36 cellular contexts compared by ENCODE assay signal in the genomic region with DNA sequence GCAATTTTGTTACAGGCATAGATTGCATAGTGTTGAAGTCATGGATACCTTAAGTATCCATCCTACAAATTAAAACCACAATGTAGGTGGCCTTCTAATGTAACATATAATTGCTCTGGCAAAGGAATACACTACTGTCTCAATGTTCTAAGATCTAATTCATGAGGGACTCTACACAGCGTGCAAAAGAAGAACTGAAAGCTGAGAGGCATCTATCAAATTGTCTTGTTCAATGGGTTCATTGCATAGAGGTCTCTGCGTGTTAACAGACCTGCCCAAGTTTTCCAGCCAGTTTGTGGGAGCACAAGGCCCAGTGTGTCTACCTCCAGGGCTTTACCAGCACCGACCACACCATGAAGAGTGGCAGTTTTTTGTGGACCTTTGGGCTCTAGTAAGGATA.
"Had no signal": no experiment of that assay in that cellular context is flagged by ENCODE, and none has a peak within 500 bp of the region (broad histone marks: within the 10 kb centered on the region; RNA-seq: fewer than 3 reads in every experiment).

No MANE protein-coding gene starts in this region.

- H3K36me3 ChIP-seq: adrenal gland, brain microvascular endothelial cell, breast epithelium had no signal

- DNase-seq: activated B cell treated with CpG ODN at 0.5 μM for 24 hours; activated CD4-positive, alpha-beta memory T cell treated with anti-CD3 and anti-CD28 coated beads for 36 hours; activated CD4-positive, alpha-beta T cell treated with anti-CD3 and anti-CD28 coated beads for 4 hours; activated CD4-positive, alpha-beta T cell treated with anti-CD3 and anti-CD28 coated beads, Interleukin-2, amount 10 ng/mL, durations not matched to agents 24 days and 14 days; activated CD4-positive, alpha-beta T cell treated with anti-CD3 and anti-CD28 coated beads, Interleukin-2, amount 50 U/mL, for 1 hour; activated CD4-positive, alpha-beta T cell treated with anti-CD3 and anti-CD28 coated beads, Interleukin-2, amount 50 U/mL, for 4 hours; activated CD4-positive, CD25-positive, alpha-beta regulatory T cell treated with anti-CD3 and anti-CD28 coated beads, Interleukin-2, amount 50 U/mL, for 72 hours; activated CD8-positive, alpha-beta memory T cell treated with anti-CD3 and anti-CD28 coated beads, Interleukin-2, amount 50 U/mL, for 4 hours; activated CD8-positive, alpha-beta T cell treated with anti-CD3 and anti-CD28 coated beads for 36 hours; activated effector memory CD4-positive, alpha-beta T cell treated with anti-CD3 and anti-CD28 coated beads, Interleukin-2, amount 50 U/mL, for 16 hours; activated gamma-delta T cell treated with Interleukin-2 at 50 U/mL for 16 hours; activated naive CD4-positive, alpha-beta T cell; activated naive CD4-positive, alpha-beta T cell treated with anti-CD3 and anti-CD28 coated beads for 36 hours; activated naive CD4-positive, alpha-beta T cell treated with anti-CD3 and anti-CD28 coated beads, Interleukin-2, amount 50 U/mL, for 16 hours; activated naive CD8-positive, alpha-beta T cell treated with anti-CD3 and anti-CD28 coated beads for 36 hours; activated T-cell treated with anti-CD3 and anti-CD28 coated beads for 4 hours; activated T-cell treated with anti-CD3 and anti-CD28 coated beads, Interleukin-2, amount 50 U/mL, for 1 hour; activated T-cell treated with anti-CD3 and anti-CD28 coated beads, Interleukin-2, amount 50 U/mL, for 4 hours; activated T-cell treated with anti-CD3 and anti-CD28 coated beads, Interleukin-2, amount 50 U/mL, for 72 hours; adrenal gland; amniotic stem cell; aorta; body of pancreas; brain microvascular endothelial cell; central memory CD4-positive, alpha-beta T cell; T-helper 2 cell; T-helper 9 cell had no signal

- H3K4me1 ChIP-seq: adrenal gland, body of pancreas, breast epithelium had no signal

- FAIRE-seq: astrocyte, colon, TTC549 had no signal

- H3K27ac ChIP-seq: adrenal gland, body of pancreas, brain microvascular endothelial cell, breast epithelium, VCaP had no signal

- ATAC-seq: activated CD8-positive, alpha-beta T cell treated with anti-CD3 and anti-CD28 coated beads for 36 hours; activated naive CD4-positive, alpha-beta T cell treated with anti-CD3 and anti-CD28 coated beads, Interleukin-2, amount 50 U/mL, for 72 hours; activated T-cell treated with anti-CD3 and anti-CD28 coated beads, Interleukin-2, amount 50 U/mL, for 4 hours; activated T-cell treated with anti-CD3 and anti-CD28 coated beads, Interleukin-2, amount 50 U/mL, for 72 hours; activated T-helper 17 cell treated with anti-CD3 and anti-CD28 coated beads, Interleukin-2, amount 50 U/mL, for 72 hours; body of pancreas had no signal

- H3K4me3 Mint-ChIP-seq: activated B cell treated with CpG ODN at 0.5 μM for 24 hours; activated CD4-positive, alpha-beta memory T cell treated with anti-CD3 and anti-CD28 coated beads for 36 hours; activated CD4-positive, alpha-beta T cell treated with anti-CD3 and anti-CD28 coated beads, Interleukin-2, amount 10 ng/mL, durations not matched to agents 24 days and 14 days; activated CD8-positive, alpha-beta T cell treated with anti-CD3 and anti-CD28 coated beads for 36 hours; activated naive CD4-positive, alpha-beta T cell treated with anti-CD3 and anti-CD28 coated beads for 36 hours; activated naive CD8-positive, alpha-beta T cell treated with anti-CD3 and anti-CD28 coated beads for 36 hours; activated T-cell treated with anti-CD3 and anti-CD28 coated beads, Interleukin-2, amount 50 U/mL, for 4 hours; activated T-cell treated with anti-CD3 and anti-CD28 coated beads, Interleukin-2, amount 50 U/mL, for 72 hours; activated T-helper 1 cell treated with anti-CD3 and anti-CD28 coated beads, Interleukin-12 subunit alpha, Interleukin-12 subunit beta, Interleukin-2, Interleukin-4 antibody, amounts not matched to agents 30 ng/mL and 10 ng/mL and 1 ng/mL, durations not matched to agents 14 hours and 24 hours and 36 hours; activated T-helper 17 cell treated with anti-CD3 and anti-CD28 coated beads, Interleukin-2, amount 50 U/mL, for 72 hours; T-helper 2 cell treated with Interferon-gamma antibody and Interleukin-4, amounts not matched to agents 5 μg/mL and 100 μg/mL, for 36 hours had no signal

- H3K27me3 Mint-ChIP-seq: activated B cell treated with CpG ODN at 0.5 μM for 24 hours; activated CD4-positive, alpha-beta T cell treated with anti-CD3 and anti-CD28 coated beads, Interleukin-2, amount 10 ng/mL, durations not matched to agents 24 days and 14 days; activated CD8-positive, alpha-beta T cell treated with anti-CD3 and anti-CD28 coated beads for 36 hours had no signal

- H3K27me3 ChIP-seq: adrenal gland, body of pancreas, brain microvascular endothelial cell, breast epithelium had no signal

- H3K4me1 Mint-ChIP-seq: activated B cell treated with CpG ODN at 0.5 μM for 24 hours; activated CD4-positive, alpha-beta T cell treated with anti-CD3 and anti-CD28 coated beads, Interleukin-2, amount 10 ng/mL, durations not matched to agents 24 days and 14 days; activated naive CD8-positive, alpha-beta T cell treated with anti-CD3 and anti-CD28 coated beads for 36 hours; activated T-helper 17 cell treated with anti-CD3 and anti-CD28 coated beads, Interleukin-2, amount 50 U/mL, for 72 hours had no signal

- H3K27ac Mint-ChIP-seq: activated B cell treated with CpG ODN at 0.5 μM for 24 hours; activated CD4-positive, alpha-beta memory T cell treated with anti-CD3 and anti-CD28 coated beads for 36 hours; activated CD4-positive, alpha-beta T cell treated with anti-CD3 and anti-CD28 coated beads, Interleukin-2, amount 10 ng/mL, durations not matched to agents 24 days and 14 days; activated CD8-positive, alpha-beta T cell treated with anti-CD3 and anti-CD28 coated beads for 36 hours; activated naive CD4-positive, alpha-beta T cell treated with anti-CD3 and anti-CD28 coated beads for 36 hours; activated naive CD4-positive, alpha-beta T cell treated with anti-CD3 and anti-CD28 coated beads, Interleukin-2, amount 50 U/mL, for 72 hours; activated naive CD8-positive, alpha-beta T cell treated with anti-CD3 and anti-CD28 coated beads for 36 hours; activated T-cell treated with anti-CD3 and anti-CD28 coated beads, Interleukin-2, amount 50 U/mL, for 72 hours; activated T-helper 1 cell treated with anti-CD3 and anti-CD28 coated beads, Interleukin-12 subunit alpha, Interleukin-12 subunit beta, Interleukin-2, Interleukin-4 antibody, amounts not matched to agents 30 ng/mL and 10 ng/mL and 1 ng/mL, durations not matched to agents 14 hours and 24 hours and 36 hours; activated T-helper 17 cell treated with anti-CD3 and anti-CD28 coated beads, Interleukin-2, amount 50 U/mL, for 72 hours; T-helper 2 cell treated with Interferon-gamma antibody and Interleukin-4, amounts not matched to agents 5 μg/mL and 100 μg/mL, for 36 hours had no signal

- H3K4me3 ChIP-seq: adrenal gland, body of pancreas, breast epithelium had no signal

- H3K9me3 ChIP-seq: adrenal gland, body of pancreas, breast epithelium had no signal

- H3K36me3 Mint-ChIP-seq: activated CD4-positive, alpha-beta memory T cell treated with anti-CD3 and anti-CD28 coated beads for 36 hours; activated naive CD4-positive, alpha-beta T cell treated with anti-CD3 and anti-CD28 coated beads, Interleukin-2, amount 50 U/mL, for 72 hours; activated naive CD8-positive, alpha-beta T cell treated with anti-CD3 and anti-CD28 coated beads for 36 hours had no signal

- H3K9me3 Mint-ChIP-seq: activated CD4-positive, alpha-beta memory T cell treated with anti-CD3 and anti-CD28 coated beads for 36 hours; activated CD4-positive, alpha-beta T cell treated with anti-CD3 and anti-CD28 coated beads, Interleukin-2, amount 10 ng/mL, durations not matched to agents 24 days and 14 days; activated CD8-positive, alpha-beta T cell treated with anti-CD3 and anti-CD28 coated beads for 36 hours; activated naive CD4-positive, alpha-beta T cell treated with anti-CD3 and anti-CD28 coated beads for 36 hours; activated naive CD8-positive, alpha-beta T cell treated with anti-CD3 and anti-CD28 coated beads for 36 hours; activated T-cell treated with anti-CD3 and anti-CD28 coated beads, Interleukin-2, amount 50 U/mL, for 4 hours; activated T-helper 1 cell treated with anti-CD3 and anti-CD28 coated beads, Interleukin-12 subunit alpha, Interleukin-12 subunit beta, Interleukin-2, Interleukin-4 antibody, amounts not matched to agents 30 ng/mL and 10 ng/mL and 1 ng/mL, durations not matched to agents 14 hours and 24 hours and 36 hours; activated T-helper 17 cell treated with anti-CD3 and anti-CD28 coated beads, Interleukin-2, amount 50 U/mL, for 72 hours; T-helper 2 cell treated with Interferon-gamma antibody and Interleukin-4, amounts not matched to agents 5 μg/mL and 100 μg/mL, for 36 hours had no signal
